In the genomic region with DNA sequence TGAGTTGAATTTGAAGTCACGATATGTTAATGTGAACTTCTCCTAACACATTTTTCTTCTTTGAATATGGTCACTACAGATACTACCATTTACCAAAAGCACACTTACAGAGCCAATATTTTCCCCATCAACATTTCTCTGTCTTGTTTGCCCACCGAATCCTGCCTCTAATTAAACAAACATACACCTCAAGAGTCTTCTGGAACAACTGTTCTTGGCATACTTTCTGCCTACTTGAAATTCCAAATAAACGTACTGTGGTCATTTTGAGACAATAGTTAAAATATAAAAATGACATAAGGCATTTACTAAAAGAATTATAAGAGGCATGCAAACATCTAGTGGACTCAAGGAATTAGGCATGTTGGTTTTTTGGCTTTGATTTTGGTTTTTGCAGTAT, we compare ENCODE assay signal across 19 cellular contexts.
"Had no signal": no experiment of that assay in that cellular context is flagged by ENCODE, and none has a peak within 500 bp of the region (broad histone marks: within the 10 kb centered on the region; RNA-seq: fewer than 3 reads in every experiment).

No MANE protein-coding gene starts in this region.

- H3K4me3 ChIP-seq: heart left ventricle, psoas muscle, right lobe of liver, spleen, tibial nerve had no signal

- FAIRE-seq: islet of Langerhans had no signal

- H3K4me1 ChIP-seq: heart left ventricle, psoas muscle, right lobe of liver, spleen, tibial nerve had no signal

- H3K4me3 Mint-ChIP-seq: naive thymus-derived CD8-positive, alpha-beta T cell; stimulated activated memory B cell treated with anti-CD40 and anti-IgM and Interleukin-4, amounts not matched to agents 10 μg/mL and 1 μg/mL and 100 μg/mL, for 72 hours; stimulated activated naive CD8-positive, alpha-beta T cell treated with anti-CD3 and anti-CD28 coated beads, Interleukin-15, Interleukin-2, amounts not matched to agents 100 ng/mL and 50 ng/mL, for 24 hours had no signal

- H3K27me3 ChIP-seq: heart left ventricle, neutrophil, right lobe of liver, spleen, tibial nerve had no signal

- H3K27me3 Mint-ChIP-seq: naive thymus-derived CD8-positive, alpha-beta T cell; stimulated activated memory B cell treated with anti-CD40 and anti-IgM and Interleukin-4, amounts not matched to agents 10 μg/mL and 1 μg/mL and 100 μg/mL, for 72 hours; stimulated activated naive CD8-positive, alpha-beta T cell treated with anti-CD3 and anti-CD28 coated beads, Interleukin-15, Interleukin-2, amounts not matched to agents 100 ng/mL and 50 ng/mL, for 24 hours had no signal

- ATAC-seq: esophagus mucosa; heart left ventricle; naive thymus-derived CD8-positive, alpha-beta T cell; psoas muscle; right lobe of liver; stimulated activated memory B cell treated with anti-CD40 and anti-IgM and Interleukin-4, amounts not matched to agents 10 μg/mL and 1 μg/mL and 100 μg/mL, for 72 hours had no signal

- H3K36me3 ChIP-seq: neutrophil, right lobe of liver had no signal

- H3K9me3 Mint-ChIP-seq: naive thymus-derived CD8-positive, alpha-beta T cell; stimulated activated naive CD8-positive, alpha-beta T cell treated with anti-CD3 and anti-CD28 coated beads, Interleukin-15, Interleukin-2, amounts not matched to agents 100 ng/mL and 50 ng/mL, for 24 hours had no signal

- H3K9me3 ChIP-seq: heart left ventricle, neutrophil, psoas muscle, right lobe of liver, spleen, tibial nerve had no signal

- DNase-seq: effector memory CD4-positive, alpha-beta T cell; heart left ventricle; hippocampal formation; kidney glomerular epithelial cell; mammary epithelial cell; naive thymus-derived CD8-positive, alpha-beta T cell; psoas muscle; retina; right lobe of liver; spleen; stimulated activated CD4-positive, alpha-beta T cell treated with anti-CD3 and anti-CD28 coated beads, Interleukin-15, amount 100 ng/mL, for 24 hours; stimulated activated CD4-positive, alpha-beta T cell treated with anti-CD3 and anti-CD28 coated beads, Interleukin-1b, Interleukin-23, amount 100 ng/mL, for 48 hours; stimulated activated CD4-positive, alpha-beta T cell treated with anti-CD3 and anti-CD28 coated beads, Interleukin-4, amount 100 ng/mL, for 24 hours had no signal

- H3K27ac Mint-ChIP-seq: naive thymus-derived CD8-positive, alpha-beta T cell; stimulated activated memory B cell treated with anti-CD40 and anti-IgM and Interleukin-4, amounts not matched to agents 10 μg/mL and 1 μg/mL and 100 μg/mL, for 72 hours; stimulated activated naive CD8-positive, alpha-beta T cell treated with anti-CD3 and anti-CD28 coated beads, Interleukin-15, Interleukin-2, amounts not matched to agents 100 ng/mL and 50 ng/mL, for 24 hours had no signal

- H3K27ac ChIP-seq: heart left ventricle, neutrophil, psoas muscle, right lobe of liver, spleen, tibial nerve had no signal
